In the genomic region with DNA sequence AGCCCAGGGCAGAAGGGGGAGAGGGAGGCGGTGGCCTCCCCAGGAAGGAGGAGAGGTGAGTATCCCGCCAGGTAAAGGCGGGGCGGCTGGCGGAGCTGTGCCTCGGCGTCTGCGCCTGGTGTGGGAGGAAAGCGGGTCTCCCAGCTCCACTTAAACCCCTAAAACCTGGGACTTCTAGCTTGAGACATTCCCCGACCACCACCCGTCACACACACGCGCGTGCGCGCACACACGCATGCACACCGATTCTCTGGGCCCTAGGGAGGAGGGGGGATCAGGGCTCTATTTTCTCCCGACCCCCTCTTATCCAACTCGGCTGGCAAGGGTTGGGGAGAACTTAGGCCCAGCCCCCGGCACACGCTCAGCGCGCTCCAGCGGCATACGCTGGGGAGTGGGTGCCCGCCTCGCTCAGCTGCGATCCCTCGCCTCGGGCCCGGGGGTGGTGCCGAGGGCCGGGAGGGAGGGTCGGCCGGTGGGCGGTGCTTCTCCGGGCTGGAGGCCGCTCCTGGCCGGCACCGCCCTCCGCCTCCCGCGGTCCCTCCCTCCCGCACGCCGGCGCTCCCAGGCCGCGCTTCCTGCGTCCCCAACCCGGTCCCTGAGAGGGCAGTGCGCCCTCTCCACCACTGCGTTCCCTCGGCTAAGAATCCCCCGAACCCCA, we compare ENCODE assay signal across 8 cellular contexts. TPM values are rescaled to one million over a fixed set of nuclear protein-coding genes. Genes with fewer than 3 reads are reported as not detected.
DNase-seq lines count a peak whose midpoint lies in the region; ATAC-seq and TF ChIP-seq lines count a peak whose summit lies in the region.

Gene TMEM51, plus strand, starts transcription at position 564 of the 658 bp plus-strand sequence. CDS start 61,341 bp downstream, outside the sequence.

- no peak for TF ChIP-seq CTCF in heart right ventricle (IDR thresholded peaks at IDR 0.05)

- peaks cover 24% of the 10 kb centered on the region for H3K4me1 Mint-ChIP-seq in activated CD4-positive, alpha-beta T cell treated with anti-CD3 and anti-CD28 coated beads, Interleukin-2, amount 10 ng/mL, durations not matched to agents 24 days and 14 days

- H3K4me3 ChIP-seq in adipocyte (ENCODE audit: low read length) (peak within 1 kb of the TSS; percentile 77), heart right ventricle (peak within 1 kb of the TSS; percentile 61 to 91 (median 66)), trophoblast cell (ENCODE audit: low read depth, low read length) (peak within 1 kb of the TSS; percentile 78)

- peak; percentile 70 to 86 (median 82) for ATAC-seq in heart right ventricle

- peaks cover 57% of the 10 kb centered on the region for H3K27me3 Mint-ChIP-seq in activated CD4-positive, alpha-beta T cell treated with anti-CD3 and anti-CD28 coated beads, Interleukin-2, amount 10 ng/mL, durations not matched to agents 24 days and 14 days

- peak within 1 kb of the TSS; percentile 52 to 88 (median 80) for H3K27ac ChIP-seq in heart right ventricle
- peak within 1 kb of the TSS; percentile 63 for H3K27ac ChIP-seq in trophoblast cell (ENCODE audit: low read depth, low read length)

- H3K14ac ChIP-seq in trophoblast cell (ENCODE audit: low read length): peak within 1 kb of the TSS; percentile 63

- peaks cover 35% of the 10 kb centered on the region for H3K27me3 ChIP-seq in adipocyte (replicated peaks; ENCODE audit: control insufficient read depth, insufficient read depth, low read length)
- peaks cover 0 to 35% (median 0%) of the 10 kb centered on the region in 7 donors for H3K27me3 ChIP-seq in heart right ventricle
- H3K27me3 ChIP-seq in trophoblast cell (ENCODE audit: insufficient read depth, low read length): no peaks in the 10 kb centered on the region

- H3K36me3 Mint-ChIP-seq in activated CD4-positive, alpha-beta T cell treated with anti-CD3 and anti-CD28 coated beads, Interleukin-2, amount 10 ng/mL, durations not matched to agents 24 days and 14 days (ENCODE audit: low read depth): no peaks in the 10 kb centered on the region

- H4K8ac ChIP-seq in trophoblast cell (ENCODE audit: low read depth, low read length): peak within 1 kb of the TSS; percentile 69

- H3K4me2 ChIP-seq in trophoblast cell (ENCODE audit: low read length): peak within 1 kb of the TSS; percentile 90

- no peak within 1 kb of the TSS for H2AK5ac ChIP-seq in trophoblast cell (ENCODE audit: low read length)

- H3K4ac ChIP-seq in trophoblast cell (ENCODE audit: low read depth, low read length): peak within 1 kb of the TSS; percentile 39

- H3K9me3 ChIP-seq in adipocyte (ENCODE audit: control insufficient read depth, low read length): peaks cover 5% of the 10 kb centered on the region
- H3K9me3 ChIP-seq in heart right ventricle: no peaks in the 10 kb centered on the region
- peaks cover 2% of the 10 kb centered on the region for H3K9me3 ChIP-seq in trophoblast cell (ENCODE audit: insufficient read depth, low read depth, low read length)

- H2AFZ ChIP-seq in trophoblast cell (ENCODE audit: insufficient read depth, low read length, poor library complexity): peak within 1 kb of the TSS; percentile 62

- peak within 1 kb of the TSS; percentile 52 for H2BK5ac ChIP-seq in trophoblast cell (ENCODE audit: low read depth, low read length, poor library complexity)

- peak; percentile 65 for DNase-seq in activated CD4-positive, alpha-beta T cell treated with anti-CD3 and anti-CD28 coated beads, Interleukin-2, amount 10 ng/mL, durations not matched to agents 24 days and 14 days
- no peak for DNase-seq in activated CD4-positive, alpha-beta T cell treated with anti-CD3 and anti-CD28 coated beads, Interleukin-2, amount 50 U/mL, for 1 hour
- DNase-seq in NCI-H2171 treated with DMSO at 0.1 percent for 48 hours (lab: John Stamatoyannopoulos, UW) (peak; percentile 73), adipocyte (ENCODE audit: low read depth) (peak; percentile 69), heart right ventricle (peak; percentile 56 to 73), trophoblast cell (peak; percentile 79), cerebellar nuclear complex (lab: John Stamatoyannopoulos, UW) (no peak), epidermal melanocyte (ENCODE audit: insufficient read length, low spot score) (no peak)

- H3K4me3 Mint-ChIP-seq in activated CD4-positive, alpha-beta T cell treated with anti-CD3 and anti-CD28 coated beads, Interleukin-2, amount 10 ng/mL, durations not matched to agents 24 days and 14 days: peak within 1 kb of the TSS; percentile 73

- peak within 1 kb of the TSS; percentile 39 for H2BK12ac ChIP-seq in trophoblast cell (ENCODE audit: low read length)

- H4K12ac ChIP-seq in trophoblast cell (ENCODE audit: low read depth, low read length): peak within 1 kb of the TSS; percentile 50

- H3K9ac ChIP-seq in adipocyte (ENCODE audit: low read length) (peak within 1 kb of the TSS; percentile 32), trophoblast cell (ENCODE audit: low read length) (peak within 1 kb of the TSS; percentile 73)

- peaks cover 12% of the 10 kb centered on the region for H3K79me1 ChIP-seq in trophoblast cell (ENCODE audit: low read length)

- peaks cover 14% of the 10 kb centered on the region for H3K4me1 ChIP-seq in adipocyte (ENCODE audit: control insufficient read depth, insufficient read depth, low read length)
- H3K4me1 ChIP-seq in heart right ventricle: peaks cover 2 to 54% (median 20%) of the 10 kb centered on the region in 9 donors
- H3K4me1 ChIP-seq in trophoblast cell (ENCODE audit: control insufficient read depth in 1 of 2, insufficient read depth in 2 of 2, low read length in 2 of 2): peaks cover 12 to 32% of the 10 kb centered on the region in 2 experiments

- no peak within 1 kb of the TSS for H3K23ac ChIP-seq in trophoblast cell (ENCODE audit: low read length)

- H3K36me3 ChIP-seq in adipocyte (ENCODE audit: control insufficient read depth, insufficient read depth, low read length, severe bottlenecking) (no peaks in the 10 kb centered on the region), heart right ventricle (no peaks in the 10 kb centered on the region), trophoblast cell (ENCODE audit: control insufficient read depth in 1 of 2, insufficient read depth in 2 of 2, low read length in 2 of 2) (no peaks in the 10 kb centered on the region)

- peak within 1 kb of the TSS; percentile 55 for H2BK120ac ChIP-seq in trophoblast cell (ENCODE audit: insufficient read depth, low read length, poor library complexity)

- peak within 1 kb of the TSS; percentile 75 for H3K18ac ChIP-seq in trophoblast cell (ENCODE audit: low read length)

- peak within 1 kb of the TSS; percentile 71 for H4K91ac ChIP-seq in trophoblast cell (ENCODE audit: low read depth, low read length)

- WGBS in heart right ventricle, 2 donors: 0% methylated on average over 53 to 56 of the region's 56 CpGs
- WGBS in trophoblast cell (ENCODE audit: extremely low coverage, insufficient coverage, insufficient read length): no CpG with 5 or more reads among the region's 56 CpGs

- H3K27ac Mint-ChIP-seq in activated CD4-positive, alpha-beta T cell treated with anti-CD3 and anti-CD28 coated beads, Interleukin-2, amount 10 ng/mL, durations not matched to agents 24 days and 14 days: no peak within 1 kb of the TSS

- peaks cover 4% of the 10 kb centered on the region for H3K79me2 ChIP-seq in trophoblast cell (ENCODE audit: control insufficient read depth, insufficient read depth, low read length, poor library complexity)

- intact Hi-C loops in activated CD4-positive, alpha-beta T cell treated with anti-CD3 and anti-CD28 coated beads, Interleukin-2, amount 10 ng/mL, durations not matched to agents 24 days and 14 days (cut with micrococcal nuclease): loop anchor here (10.0 kb wide), 1 partner anchor 121 kb away; no protein-coding TSS in a partner anchor
- intact Hi-C loops in heart right ventricle (cut with DNase I): loop anchor here (2.0 to 10.0 kb wide), 6 partner anchors 59 to 151 kb away; no protein-coding TSS in a partner anchor

- H3K9me3 Mint-ChIP-seq in activated CD4-positive, alpha-beta T cell treated with anti-CD3 and anti-CD28 coated beads, Interleukin-2, amount 10 ng/mL, durations not matched to agents 24 days and 14 days: no peaks in the 10 kb centered on the region

RNA-seq across cellular contexts. Expression of gene TMEM51, which starts in this region (rescaled TPM):
- 0.14 and 0.19 TPM in 2 replicates for total RNA-seq in activated CD4-positive, alpha-beta T cell treated with anti-CD3 and anti-CD28 coated beads, Interleukin-2, amount 10 ng/mL, durations not matched to agents 24 days and 14 days
- 1 to 10 TPM; 2.0 to 9.5 (median 2.8) TPM for total RNA-seq in heart right ventricle
- polyA plus RNA-seq in heart right ventricle: 1 to 10 TPM; 3.8 to 3.9 TPM
- polyA plus RNA-seq in trophoblast cell (2013): 17.2 and 18.7 TPM in 2 replicates

Comparison
In these comparisons a context has a peak if more than half of its experiments do, and no peak if none do; other contexts are left out.
1. Peak in DNase-seq in activated CD4-positive, alpha-beta T cell treated with anti-CD3 and anti-CD28 coated beads, Interleukin-2, amount 10 ng/mL, durations not matched to agents 24 days and 14 days; RNA of the gene not detected or under 1 TPM.
2. DNase-seq: peak in NCI-H2171 treated with DMSO at 0.1 percent for 48 hours (single experiment), adipocyte (single experiment), heart right ventricle (2 of 2) and trophoblast cell (2 of 2); none in activated CD4-positive, alpha-beta T cell treated with anti-CD3 and anti-CD28 coated beads, Interleukin-2, amount 50 U/mL, for 1 hour (single experiment), cerebellar nuclear complex (0 of 2) and epidermal melanocyte (single experiment).
3. Peak in every context shown above with its lines, with median percentiles within 50 percentile points of each other: H3K4me3 ChIP-seq.